ENCODE assay signal across 10 cellular contexts in genomic region chr10:124534231-124534798, GRCh38.
DNase-seq lines count a peak whose midpoint lies in the region; ATAC-seq and TF ChIP-seq lines count a peak whose summit lies in the region.
"Had no signal": no experiment of that assay in that cellular context is flagged by ENCODE, and none has a peak within 500 bp of the region (broad histone marks: within the 10 kb centered on the region; RNA-seq: fewer than 3 reads in every experiment).

No MANE protein-coding gene starts in this region.

- no peaks in the 10 kb centered on the region for H3K79me2 ChIP-seq in MM.1S (ENCODE audit: low read length)

- TF ChIP-seq CTCF in MM.1S (IDR thresholded peaks at IDR 0.05; ENCODE audit: low read length) (peak; percentile 37), esophagus muscularis mucosa (IDR thresholded peaks at IDR 0.05) (peak in 2 of 3 experiments; percentile 9 to 65), nephron progenitor cell (IDR thresholded peaks at IDR 0.05) (no peak), mesothelial cell of epicardium (IDR thresholded peaks at IDR 0.05; ENCODE audit: unreplicated experiment) (no peak)

- H3K27ac ChIP-seq in MM.1S (ENCODE audit: low read length), result no peak overlapping the region
- H3K27ac ChIP-seq in esophagus muscularis mucosa (replicated peaks in 1 of 4), result no peak overlapping the region

- H2AFZ ChIP-seq in MM.1S (ENCODE audit: low read length), result no peak overlapping the region

- TF ChIP-seq EP300 in esophagus muscularis mucosa (IDR thresholded peaks at IDR 0.05), result no peak

- H3K9me3 ChIP-seq in MM.1S (replicated peaks; ENCODE audit: insufficient read depth, low read length) (no peaks in the 10 kb centered on the region), esophagus muscularis mucosa (no peaks in the 10 kb centered on the region)

- no peak overlapping the region for H3K27ac Mint-ChIP-seq in nephron progenitor cell
- no peak overlapping the region for H3K27ac Mint-ChIP-seq in mesothelial cell of epicardium
- H3K27ac Mint-ChIP-seq: activated naive CD8-positive, alpha-beta T cell had no signal

- H3K4me1 Mint-ChIP-seq in nephron progenitor cell (peaks cover 29% of the 10 kb centered on the region), mesothelial cell of epicardium (peaks cover 7% of the 10 kb centered on the region)

- H3K9me3 Mint-ChIP-seq in nephron progenitor cell (no peaks in the 10 kb centered on the region), mesothelial cell of epicardium (no peaks in the 10 kb centered on the region)

- DNase-seq in GDM1 (lab: John Stamatoyannopoulos, UW) (peak; percentile 79), MM.1S (no peak), esophagus muscularis mucosa (ENCODE audit: extremely low spot score) (no peak), nephron progenitor cell (peak; percentile 44), mesothelial cell of epicardium (ENCODE audit: low spot score in 2 of 2, unreplicated experiment in 2 of 2) (no peak), epidermal melanocyte (ENCODE audit: insufficient read length, low spot score) (no peak), inferior parietal cortex (ENCODE audit: extremely low spot score) (no peak)
- DNase-seq: retina had no signal

- WGBS in esophagus muscularis mucosa, result 56% methylated on average over 29 of the region's 30 CpGs

- H3K4me1 ChIP-seq in MM.1S (ENCODE audit: low read length) (no peaks in the 10 kb centered on the region; the same call in 1 of the 2 replicates), esophagus muscularis mucosa (peaks cover 9 to 34% (median 14%) of the 10 kb centered on the region in 4 donors)

- no peak for ATAC-seq in HG03565 (IDR thresholded peaks at IDR 0.05; ENCODE audit: unreplicated experiment)

- H4K20me1 ChIP-seq in MM.1S (ENCODE audit: insufficient read depth, low read length), result no peaks in the 10 kb centered on the region

- H3K27me3 ChIP-seq in MM.1S (replicated peaks; ENCODE audit: insufficient read depth, low read length) (no peaks in the 10 kb centered on the region), esophagus muscularis mucosa (no peaks in the 10 kb centered on the region)

- H3K36me3 Mint-ChIP-seq in nephron progenitor cell (ENCODE audit: low read depth), result no peaks in the 10 kb centered on the region
- no peaks in the 10 kb centered on the region for H3K36me3 Mint-ChIP-seq in mesothelial cell of epicardium
- H3K36me3 Mint-ChIP-seq: activated naive CD8-positive, alpha-beta T cell had no signal

- H3K9me2 ChIP-seq in MM.1S (replicated peaks; ENCODE audit: insufficient read depth, low read length), result no peaks in the 10 kb centered on the region

- TF ChIP-seq POLR2A in esophagus muscularis mucosa (IDR thresholded peaks at IDR 0.05; ENCODE audit: low read depth), result no peak

- H3K4me3 ChIP-seq in MM.1S (ENCODE audit: low read length) (no peak overlapping the region), esophagus muscularis mucosa (no peak overlapping the region)

- H3K36me3 ChIP-seq in MM.1S (replicated peaks; ENCODE audit: insufficient read depth, low read length), result no peaks in the 10 kb centered on the region
- no peaks in the 10 kb centered on the region for H3K36me3 ChIP-seq in esophagus muscularis mucosa

- H3K4me3 Mint-ChIP-seq in nephron progenitor cell, result no peak overlapping the region
- no peak overlapping the region for H3K4me3 Mint-ChIP-seq in mesothelial cell of epicardium
- H3K4me3 Mint-ChIP-seq: activated naive CD8-positive, alpha-beta T cell had no signal

- H3K27me3 Mint-ChIP-seq in nephron progenitor cell (ENCODE audit: low read depth, poor library complexity) (no peaks in the 10 kb centered on the region), mesothelial cell of epicardium (ENCODE audit: low read depth) (no peaks in the 10 kb centered on the region)
- H3K27me3 Mint-ChIP-seq: activated naive CD8-positive, alpha-beta T cell had no signal

- H3F3A ChIP-seq in MM.1S (ENCODE audit: insufficient read depth, low read length), result no peaks in the 10 kb centered on the region

- intact Hi-C loops in esophagus muscularis mucosa (cut with DNase I), result loop anchor here (5.0 kb wide), 1 partner anchor 293 kb away; no protein-coding TSS in a partner anchor

- no peak overlapping the region for H3K9ac ChIP-seq in MM.1S (ENCODE audit: low read length)

- H3K4me2 ChIP-seq in MM.1S (ENCODE audit: low read depth, low read length), result no peak overlapping the region

Comparison
In these comparisons a context has a peak if more than half of its experiments do, and no peak if none do; other contexts are left out.
1. DNase-seq: peak in GDM1 (single experiment) and nephron progenitor cell (single experiment); none in MM.1S (single experiment), esophagus muscularis mucosa (single experiment), mesothelial cell of epicardium (0 of 2), epidermal melanocyte (single experiment) and inferior parietal cortex (single experiment).
2. CTCF ChIP-seq: peak in MM.1S (single experiment) and esophagus muscularis mucosa (2 of 3); none in nephron progenitor cell (single experiment) and mesothelial cell of epicardium (single experiment).